In genomic region chr22:26563022-26563421, GRCh38 we compare ENCODE assay signal across 1 cellular context.
A peak's percentile ranks its signal among the peaks of the same experiment; 100 is the strongest.
TF ChIP-seq lines count a peak whose summit lies in the region.

No MANE protein-coding gene starts in this region.

TF ChIP-seq in liver, 16 proteins besides CTCF, POLR2A, EP300 and RAD21:
- no peak for TF ChIP-seq GABPA (IDR thresholded peaks at IDR 0.05 in 1 of 2, conservative IDR thresholded peaks at IDR 0.05 in 1 of 2)
- TF ChIP-seq HNF4G (IDR thresholded peaks at IDR 0.05), result no peak
- TF ChIP-seq MAX (IDR thresholded peaks at IDR 0.05), result no peak
- no peak for TF ChIP-seq EGR1 (IDR thresholded peaks at IDR 0.05; ENCODE audit: low read depth in 2 of 2)
- TF ChIP-seq, protein P1, sequence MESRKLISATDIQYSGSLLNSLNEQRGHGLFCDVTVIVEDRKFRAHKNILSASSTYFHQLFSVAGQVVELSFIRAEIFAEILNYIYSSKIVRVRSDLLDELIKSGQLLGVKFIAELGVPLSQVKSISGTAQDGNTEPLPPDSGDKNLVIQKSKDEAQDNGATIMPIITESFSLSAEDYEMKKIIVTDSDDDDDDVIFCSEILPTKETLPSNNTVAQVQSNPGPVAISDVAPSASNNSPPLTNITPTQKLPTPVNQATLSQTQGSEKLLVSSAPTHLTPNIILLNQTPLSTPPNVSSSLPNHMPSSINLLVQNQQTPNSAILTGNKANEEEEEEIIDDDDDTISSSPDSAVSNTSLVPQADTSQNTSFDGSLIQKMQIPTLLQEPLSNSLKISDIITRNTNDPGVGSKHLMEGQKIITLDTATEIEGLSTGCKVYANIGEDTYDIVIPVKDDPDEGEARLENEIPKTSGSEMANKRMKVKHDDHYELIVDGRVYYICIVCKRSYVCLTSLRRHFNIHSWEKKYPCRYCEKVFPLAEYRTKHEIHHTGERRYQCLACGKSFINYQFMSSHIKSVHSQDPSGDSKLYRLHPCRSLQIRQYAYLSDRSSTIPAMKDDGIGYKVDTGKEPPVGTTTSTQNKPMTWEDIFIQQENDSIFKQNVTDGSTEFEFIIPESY (IDR thresholded peaks at IDR 0.05), result no peak
- peak in 1 of 2 donors; percentile 18 for TF ChIP-seq JUND (IDR thresholded peaks at IDR 0.05)
- peak; percentile 14 to 24 for TF ChIP-seq HNF4A (conservative IDR thresholded peaks at IDR 0.05)
- no peak for TF ChIP-seq ATF3 (IDR thresholded peaks at IDR 0.05)
- TF ChIP-seq RXRA (IDR thresholded peaks at IDR 0.05), result peak in 1 of 2 donors; percentile 67
- TF ChIP-seq FOXA2 (IDR thresholded peaks at IDR 0.05), result peak; percentile 72
- TF ChIP-seq, protein P2, sequence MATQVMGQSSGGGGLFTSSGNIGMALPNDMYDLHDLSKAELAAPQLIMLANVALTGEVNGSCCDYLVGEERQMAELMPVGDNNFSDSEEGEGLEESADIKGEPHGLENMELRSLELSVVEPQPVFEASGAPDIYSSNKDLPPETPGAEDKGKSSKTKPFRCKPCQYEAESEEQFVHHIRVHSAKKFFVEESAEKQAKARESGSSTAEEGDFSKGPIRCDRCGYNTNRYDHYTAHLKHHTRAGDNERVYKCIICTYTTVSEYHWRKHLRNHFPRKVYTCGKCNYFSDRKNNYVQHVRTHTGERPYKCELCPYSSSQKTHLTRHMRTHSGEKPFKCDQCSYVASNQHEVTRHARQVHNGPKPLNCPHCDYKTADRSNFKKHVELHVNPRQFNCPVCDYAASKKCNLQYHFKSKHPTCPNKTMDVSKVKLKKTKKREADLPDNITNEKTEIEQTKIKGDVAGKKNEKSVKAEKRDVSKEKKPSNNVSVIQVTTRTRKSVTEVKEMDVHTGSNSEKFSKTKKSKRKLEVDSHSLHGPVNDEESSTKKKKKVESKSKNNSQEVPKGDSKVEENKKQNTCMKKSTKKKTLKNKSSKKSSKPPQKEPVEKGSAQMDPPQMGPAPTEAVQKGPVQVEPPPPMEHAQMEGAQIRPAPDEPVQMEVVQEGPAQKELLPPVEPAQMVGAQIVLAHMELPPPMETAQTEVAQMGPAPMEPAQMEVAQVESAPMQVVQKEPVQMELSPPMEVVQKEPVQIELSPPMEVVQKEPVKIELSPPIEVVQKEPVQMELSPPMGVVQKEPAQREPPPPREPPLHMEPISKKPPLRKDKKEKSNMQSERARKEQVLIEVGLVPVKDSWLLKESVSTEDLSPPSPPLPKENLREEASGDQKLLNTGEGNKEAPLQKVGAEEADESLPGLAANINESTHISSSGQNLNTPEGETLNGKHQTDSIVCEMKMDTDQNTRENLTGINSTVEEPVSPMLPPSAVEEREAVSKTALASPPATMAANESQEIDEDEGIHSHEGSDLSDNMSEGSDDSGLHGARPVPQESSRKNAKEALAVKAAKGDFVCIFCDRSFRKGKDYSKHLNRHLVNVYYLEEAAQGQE (IDR thresholded peaks at IDR 0.05), result no peak
- no peak for TF ChIP-seq NR2F2 (IDR thresholded peaks at IDR 0.05)
- TF ChIP-seq SP1 (IDR thresholded peaks at IDR 0.05), result no peak
- TF ChIP-seq FOXA1 (IDR thresholded peaks at IDR 0.05), result no peak
- TF ChIP-seq YY1 (IDR thresholded peaks at IDR 0.05), result no peak
- TF ChIP-seq TAF1 (conservative IDR thresholded peaks at IDR 0.05), result no peak
TF ChIP-seq in liver: peak in this region for 4.
